Comparison of ENCODE assay signal across 23 cellular contexts in the genomic region with DNA sequence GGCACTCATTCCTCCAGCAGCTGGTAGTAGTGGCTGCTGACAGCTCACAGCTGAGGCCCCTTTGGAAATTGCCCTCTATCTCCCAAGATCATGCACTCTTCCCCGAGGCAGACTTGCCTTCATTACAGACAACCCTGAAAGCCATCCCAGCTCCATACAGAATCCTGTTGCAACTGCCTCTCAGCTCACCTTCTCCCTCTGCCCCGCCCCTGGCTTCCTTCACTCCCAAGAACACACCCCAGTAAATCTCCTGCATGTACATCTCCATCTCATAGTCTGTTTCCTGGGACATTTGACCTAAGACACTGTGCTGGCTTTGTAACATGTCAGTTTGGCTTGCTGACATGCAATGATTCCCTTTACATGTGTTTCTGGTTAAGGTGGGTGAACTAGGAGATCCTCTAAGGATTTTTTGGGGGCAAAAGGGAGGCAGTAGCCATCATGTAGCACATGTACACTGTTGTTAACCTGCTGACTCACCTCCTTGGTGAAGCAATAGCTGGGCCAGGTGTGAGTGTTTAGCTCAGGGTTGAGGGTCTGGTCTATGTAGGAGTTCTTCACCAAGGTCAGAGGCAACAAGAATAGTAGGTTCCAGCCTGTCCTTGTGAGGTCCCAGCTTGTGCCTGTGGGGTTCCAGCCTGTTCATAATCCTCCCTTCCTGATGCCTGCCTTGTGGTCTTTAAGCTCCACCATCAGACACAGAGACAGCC.
DNase-seq lines count a peak whose midpoint lies in the region; ATAC-seq and TF ChIP-seq lines count a peak whose summit lies in the region.
"Had no signal": no experiment of that assay in that cellular context is flagged by ENCODE, and none has a peak within 500 bp of the region (broad histone marks: within the 10 kb centered on the region; RNA-seq: fewer than 3 reads in every experiment).

No MANE protein-coding gene starts in this region.

- no peaks in the 10 kb centered on the region for H3K79me1 ChIP-seq in trophoblast cell (ENCODE audit: low read length)

- TF ChIP-seq CTCF in MM.1S (IDR thresholded peaks at IDR 0.05; ENCODE audit: low read length): no peak
- TF ChIP-seq CTCF in epithelial cell of esophagus (IDR thresholded peaks at IDR 0.05; ENCODE audit: insufficient read depth, low read depth, low read length, missing control alignments): no peak

- H3K14ac ChIP-seq in trophoblast cell (ENCODE audit: low read length): no peak overlapping the region

- no peak overlapping the region for H3K9ac ChIP-seq in MM.1S (ENCODE audit: low read length)
- no peak overlapping the region for H3K9ac ChIP-seq in trophoblast cell (ENCODE audit: low read length)
- H3K9ac ChIP-seq: SK-N-SH had no signal

- no peaks in the 10 kb centered on the region for H3K27me3 ChIP-seq in MM.1S (replicated peaks; ENCODE audit: insufficient read depth, low read length)
- H3K27me3 ChIP-seq in trophoblast cell (ENCODE audit: insufficient read depth, low read length): no peaks in the 10 kb centered on the region

- no peaks in the 10 kb centered on the region for H3K9me3 ChIP-seq in MM.1S (replicated peaks; ENCODE audit: insufficient read depth, low read length)
- H3K9me3 ChIP-seq in T-helper 17 cell (ENCODE audit: control insufficient read depth, low read length, poor library complexity, severe bottlenecking): no peaks in the 10 kb centered on the region
- H3K9me3 ChIP-seq in trophoblast cell (ENCODE audit: insufficient read depth, low read depth, low read length): no peaks in the 10 kb centered on the region
- H3K9me3 ChIP-seq: Caco-2, SK-N-SH had no signal

- H2AK5ac ChIP-seq in trophoblast cell (ENCODE audit: low read length): no peak overlapping the region

- no peaks in the 10 kb centered on the region for H3K9me2 ChIP-seq in MM.1S (replicated peaks; ENCODE audit: insufficient read depth, low read length)
- H3K9me2 ChIP-seq: SK-N-SH had no signal

- peak; percentile 30 for DNase-seq in MM.1S
- DNase-seq in T-helper 17 cell: no peak
- peak; percentile 63 for DNase-seq in epithelial cell of esophagus (ENCODE audit: low read depth)
- peak; percentile 25 to 42 for DNase-seq in trophoblast cell
- no peak for DNase-seq in activated CD8-positive, alpha-beta memory T cell treated with anti-CD3 and anti-CD28 coated beads for 24 hours
- DNase-seq in RPMI8226: no peak
- no peak for DNase-seq in stimulated activated CD4-positive, alpha-beta T cell treated with anti-CD3 and anti-CD28 coated beads, Interleukin-15, amount 100 ng/mL, for 24 hours
- DNase-seq: Caco-2; CD4-positive, alpha-beta memory T cell; DMS 273 treated with DMSO at 0.1 percent for 48 hours; GOT3; HCEC 1CT; KG1; MV-4-11; NCI-H1105 treated with DMSO at 0.1 percent for 48 hours; NCI-H2029 treated with DMSO at 0.1 percent for 48 hours; NCI-H2171; NCI-H345; NCI-H524; NCI-H82; OCI-M1; SIG-M5; SK-N-SH had no signal

- peaks cover 7% of the 10 kb centered on the region for H3K27me3 Mint-ChIP-seq in T-helper 17 cell

- no peak overlapping the region for H3K4ac ChIP-seq in trophoblast cell (ENCODE audit: low read depth, low read length)

- no peak overlapping the region for H4K12ac ChIP-seq in trophoblast cell (ENCODE audit: low read depth, low read length)

- no peak overlapping the region for H3K23ac ChIP-seq in trophoblast cell (ENCODE audit: low read length)

- peaks cover 14% of the 10 kb centered on the region for H3K4me1 Mint-ChIP-seq in T-helper 17 cell

- H3K4me3 ChIP-seq in MM.1S (ENCODE audit: low read length): no peak overlapping the region
- no peak overlapping the region for H3K4me3 ChIP-seq in epithelial cell of esophagus (ENCODE audit: low read length)
- H3K4me3 ChIP-seq in trophoblast cell (ENCODE audit: low read depth, low read length): no peak overlapping the region

- no peak overlapping the region for H4K8ac ChIP-seq in trophoblast cell (ENCODE audit: low read depth, low read length)

- peaks cover 6% of the 10 kb centered on the region for H3F3A ChIP-seq in MM.1S (ENCODE audit: insufficient read depth, low read length)

- WGBS in trophoblast cell (ENCODE audit: extremely low coverage, insufficient coverage, insufficient read length): no CpG with 5 or more reads among the region's 2 CpGs

- no peaks in the 10 kb centered on the region for H3K36me3 Mint-ChIP-seq in T-helper 17 cell (ENCODE audit: low read depth)
- H3K36me3 Mint-ChIP-seq: CD4-positive, alpha-beta memory T cell had no signal

- H3K36me3 ChIP-seq in MM.1S (replicated peaks; ENCODE audit: insufficient read depth, low read length): no peaks in the 10 kb centered on the region
- H3K36me3 ChIP-seq in trophoblast cell (ENCODE audit: control insufficient read depth in 1 of 2, insufficient read depth in 2 of 2, low read length in 2 of 2): no peaks in the 10 kb centered on the region

- H2BK12ac ChIP-seq in trophoblast cell (ENCODE audit: low read length): no peak overlapping the region

- no peak overlapping the region for H2BK5ac ChIP-seq in trophoblast cell (ENCODE audit: low read depth, low read length, poor library complexity)

- H3K79me2 ChIP-seq in MM.1S (ENCODE audit: low read length): no peaks in the 10 kb centered on the region
- no peaks in the 10 kb centered on the region for H3K79me2 ChIP-seq in trophoblast cell (ENCODE audit: control insufficient read depth, insufficient read depth, low read length, poor library complexity)

- H4K91ac ChIP-seq in trophoblast cell (ENCODE audit: low read depth, low read length): no peak overlapping the region

- H3K4me2 ChIP-seq in MM.1S (ENCODE audit: low read depth, low read length): no peak overlapping the region
- H3K4me2 ChIP-seq in trophoblast cell (ENCODE audit: low read length): no peak overlapping the region
- H3K4me2 ChIP-seq: SK-N-SH had no signal

- H2AFZ ChIP-seq in MM.1S (ENCODE audit: low read length) (no peak overlapping the region), trophoblast cell (ENCODE audit: insufficient read depth, low read length, poor library complexity) (no peak overlapping the region)

- H3K4me3 Mint-ChIP-seq in T-helper 17 cell: no peak overlapping the region
- H3K4me3 Mint-ChIP-seq: CD4-positive, alpha-beta memory T cell had no signal

- H2BK120ac ChIP-seq in trophoblast cell (ENCODE audit: insufficient read depth, low read length, poor library complexity): no peak overlapping the region

- no peak overlapping the region for H3K18ac ChIP-seq in trophoblast cell (ENCODE audit: low read length)

- no peaks in the 10 kb centered on the region for H4K20me1 ChIP-seq in MM.1S (ENCODE audit: insufficient read depth, low read length)

- no peak for ATAC-seq in T-helper 17 cell

- H3K4me1 ChIP-seq in MM.1S (ENCODE audit: low read length) (peaks cover 49% of the 10 kb centered on the region), trophoblast cell (ENCODE audit: control insufficient read depth in 1 of 2, insufficient read depth in 2 of 2, low read length in 2 of 2) (peaks cover 0 to 12% of the 10 kb centered on the region in 2 experiments)
- H3K4me1 ChIP-seq: Caco-2 had no signal

- no peak overlapping the region for H3K27ac ChIP-seq in MM.1S (ENCODE audit: low read length)
- no peak overlapping the region for H3K27ac ChIP-seq in trophoblast cell (ENCODE audit: low read depth, low read length)

- H3K27ac Mint-ChIP-seq in T-helper 17 cell: peak overlapping the region; percentile 51

Comparison
In these comparisons a context has a peak if more than half of its experiments do, and no peak if none do; other contexts are left out.
1. DNase-seq: peak in MM.1S (single experiment), epithelial cell of esophagus (single experiment) and trophoblast cell (2 of 2); none in T-helper 17 cell (0 of 3), activated CD8-positive, alpha-beta memory T cell treated with anti-CD3 and anti-CD28 coated beads for 24 hours (single experiment), RPMI8226 (single experiment) and stimulated activated CD4-positive, alpha-beta T cell treated with anti-CD3 and anti-CD28 coated beads, Interleukin-15, amount 100 ng/mL, for 24 hours (single experiment).